Comparison of ENCODE assay signal across 23 cellular contexts in genomic region chr17:72004011-72004427, GRCh38.
DNase-seq lines count a peak whose midpoint lies in the region; ATAC-seq and TF ChIP-seq lines count a peak whose summit lies in the region.
"Had no signal": no experiment of that assay in that cellular context is flagged by ENCODE, and none has a peak within 500 bp of the region (broad histone marks: within the 10 kb centered on the region; RNA-seq: fewer than 3 reads in every experiment).

No MANE protein-coding gene starts in this region.

- no peaks in the 10 kb centered on the region for H3K27me3 ChIP-seq in osteoblast (ENCODE audit: insufficient read depth, low read length)
- H3K27me3 ChIP-seq: left lung, right atrium auricular region, testis had no signal

- no peaks in the 10 kb centered on the region for H3K4me1 Mint-ChIP-seq in natural killer cell
- H3K4me1 Mint-ChIP-seq: B cell; stimulated activated memory B cell treated with anti-CD40 and anti-IgM and Interleukin-4, amounts not matched to agents 10 μg/mL and 1 μg/mL and 100 μg/mL, for 72 hours had no signal

- intact Hi-C loops in natural killer cell (cut with micrococcal nuclease), result no loop called here

- H3K4me3 ChIP-seq in cardiac fibroblast (replicated peaks in 1 of 2; ENCODE audit: low read depth in 2 of 2, low read length in 2 of 2) (no peak overlapping the region), osteoblast (ENCODE audit: insufficient read depth, low read length) (no peak overlapping the region)
- H3K4me3 ChIP-seq: left lung, right atrium auricular region, testis had no signal

- no peaks in the 10 kb centered on the region for H3K36me3 ChIP-seq in osteoblast (ENCODE audit: insufficient read depth, low read length)
- H3K36me3 ChIP-seq: left lung, right atrium auricular region had no signal

- DNase-seq in GM03348 (ENCODE audit: low spot score), result peak; percentile 19
- DNase-seq in NCI-H226, result peak; percentile 19
- DNase-seq in cardiac fibroblast (ENCODE audit: low read depth in 2 of 2), result peak; percentile 7 to 31
- DNase-seq in osteoblast (ENCODE audit: insufficient read length, low spot score, missing footprints), result no peak
- no peak for DNase-seq in natural killer cell
- no peak for DNase-seq in HPDE6-E6E7 (ENCODE audit: extremely low spot score)
- DNase-seq in ureter (ENCODE audit: low spot score), result no peak
- DNase-seq: activated CD8-positive, alpha-beta memory T cell treated with anti-CD3 and anti-CD28 coated beads, Interleukin-2, amount 50 U/mL, for 48 hours; activated effector memory CD4-positive, alpha-beta T cell treated with anti-CD3 and anti-CD28 coated beads, Interleukin-2, amount 50 U/mL, for 16 hours; amniotic stem cell; COR-L47; glutamatergic neuron; H9; IMR-90; left lung; MV-4-11; NCI-H1930; testis had no signal

- H3K4me1 ChIP-seq in osteoblast (ENCODE audit: insufficient read depth, low read length), result peaks cover 12% of the 10 kb centered on the region
- H3K4me1 ChIP-seq: left lung, right atrium auricular region, testis had no signal

- H3K9me3 Mint-ChIP-seq in natural killer cell, result peaks cover 0 to 2% of the 10 kb centered on the region in 2 donors
- H3K9me3 Mint-ChIP-seq: H9; stimulated activated memory B cell treated with anti-CD40 and anti-IgM and Interleukin-4, amounts not matched to agents 10 μg/mL and 1 μg/mL and 100 μg/mL, for 72 hours had no signal

- H3K4me2 ChIP-seq in osteoblast (ENCODE audit: insufficient read depth, low read length), result peak overlapping the region; percentile 26

- H2AFZ ChIP-seq in osteoblast (ENCODE audit: low read length), result no peak overlapping the region

- H3K79me2 ChIP-seq in osteoblast (ENCODE audit: insufficient read depth, low read length), result no peaks in the 10 kb centered on the region

- H3K27ac ChIP-seq in osteoblast (ENCODE audit: low read depth, low read length), result no peak overlapping the region
- H3K27ac ChIP-seq: left lung, right atrium auricular region, testis had no signal

- no peak overlapping the region for H3K4me3 Mint-ChIP-seq in natural killer cell
- H3K4me3 Mint-ChIP-seq: B cell; H9; stimulated activated memory B cell treated with anti-CD40 and anti-IgM and Interleukin-4, amounts not matched to agents 10 μg/mL and 1 μg/mL and 100 μg/mL, for 72 hours had no signal

- H3K36me3 Mint-ChIP-seq in natural killer cell, result no peaks in the 10 kb centered on the region
- H3K36me3 Mint-ChIP-seq: stimulated activated memory B cell treated with anti-CD40 and anti-IgM and Interleukin-4, amounts not matched to agents 10 μg/mL and 1 μg/mL and 100 μg/mL, for 72 hours had no signal

- H3K27me3 Mint-ChIP-seq in natural killer cell (ENCODE audit: low read depth in 2 of 2), result no peaks in the 10 kb centered on the region
- H3K27me3 Mint-ChIP-seq: B cell; stimulated activated memory B cell treated with anti-CD40 and anti-IgM and Interleukin-4, amounts not matched to agents 10 μg/mL and 1 μg/mL and 100 μg/mL, for 72 hours had no signal

- no peak overlapping the region for H3K27ac Mint-ChIP-seq in natural killer cell
- H3K27ac Mint-ChIP-seq: B cell; H9; stimulated activated memory B cell treated with anti-CD40 and anti-IgM and Interleukin-4, amounts not matched to agents 10 μg/mL and 1 μg/mL and 100 μg/mL, for 72 hours had no signal

- no peaks in the 10 kb centered on the region for H3K9me3 ChIP-seq in osteoblast (ENCODE audit: low read depth, low read length)
- H3K9me3 ChIP-seq: left lung, right atrium auricular region, testis had no signal

- TF ChIP-seq CTCF in cardiac fibroblast (IDR thresholded peaks at IDR 0.05; ENCODE audit: low read depth, low read length), result no peak
- no peak for TF ChIP-seq CTCF in osteoblast (IDR thresholded peaks at IDR 0.05; ENCODE audit: extremely low read depth, low read depth, low read length)
- TF ChIP-seq CTCF in natural killer cell (IDR thresholded peaks at IDR 0.05), result no peak

- H4K20me1 ChIP-seq in osteoblast (ENCODE audit: insufficient read depth, low read length), result no peaks in the 10 kb centered on the region

- ATAC-seq in natural killer cell, result no peak
- ATAC-seq: esophagus mucosa; left lung; Right ventricle myocardium inferior; stimulated activated memory B cell treated with anti-CD40 and anti-IgM and Interleukin-4, amounts not matched to agents 10 μg/mL and 1 μg/mL and 100 μg/mL, for 72 hours had no signal

Comparison
In these comparisons a context has a peak if more than half of its experiments do, and no peak if none do; other contexts are left out.
1. DNase-seq: peak in GM03348 (single experiment), NCI-H226 (single experiment) and cardiac fibroblast (2 of 2); none in osteoblast (single experiment), natural killer cell (single experiment), HPDE6-E6E7 (single experiment) and ureter (single experiment).